1 cellular context compared by ENCODE assay signal in genomic region chr19:17654993-17655392, GRCh38.
TF ChIP-seq lines count a peak whose summit lies in the region.

No MANE protein-coding gene starts in this region.

TF ChIP-seq in H1, 55 proteins besides CTCF, POLR2A, EP300 and RAD21 (continued from another document):
- TF ChIP-seq CHD7 (IDR thresholded peaks at IDR 0.05; ENCODE audit: insufficient replicate concordance, low read length) = no peak
- 0 out of 2 replicates have a peak, but pooled peaks have one; percentile 12 for TF ChIP-seq MAX (IDR thresholded peaks at IDR 0.05)
- no peak for TF ChIP-seq SP4 (IDR thresholded peaks at IDR 0.05; ENCODE audit: low read length)
